ENCODE assay signal across 10 cellular contexts in the genomic region with DNA sequence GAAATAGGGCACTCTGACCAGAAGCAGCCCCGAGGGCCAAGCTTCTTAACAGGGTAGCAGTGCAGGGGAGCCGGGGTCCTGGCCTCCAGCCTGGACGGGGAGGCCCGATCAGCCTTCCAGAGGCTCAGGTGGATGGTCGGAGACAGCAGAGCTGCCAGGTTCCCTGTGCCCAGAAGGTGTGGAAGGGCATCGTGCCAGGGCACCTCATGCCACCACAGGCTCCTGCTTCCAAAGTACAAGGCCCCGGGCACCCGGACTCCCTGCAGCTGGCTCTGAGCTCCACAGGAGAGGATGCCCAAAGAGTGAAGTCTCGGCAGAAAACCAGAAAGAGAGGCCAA. TPM values are rescaled to one million over a fixed set of nuclear protein-coding genes. Genes with fewer than 3 reads are reported as not detected.
A peak's percentile ranks its signal among the peaks of the same experiment; 100 is the strongest.
DNase-seq lines count a peak whose midpoint lies in the region; ATAC-seq and TF ChIP-seq lines count a peak whose summit lies in the region.
"Had no signal": no experiment of that assay in that cellular context is flagged by ENCODE, and none has a peak within 500 bp of the region (broad histone marks: within the 10 kb centered on the region; RNA-seq: fewer than 3 reads in every experiment).

No MANE protein-coding gene starts in this region.

- no peak for ATAC-seq in natural killer cell treated with Interleukin-12 subunit alpha and Interleukin-12 subunit beta and Interleukin-15 and Interleukin-18, amount 100 ng/mL, for 72 hours

- DNase-seq in A673 (ENCODE audit: low spot score) (no peak), NT2/D1 (ENCODE audit: low read depth, low spot score) (no peak), SKM-1 treated with dmso at 0.1 percent for 144 hours (lab: John Stamatoyannopoulos, UW; ENCODE audit: unreplicated experiment) (no peak), HuH-7 (ENCODE audit: low spot score) (no peak), erythroblast (lab: John Stamatoyannopoulos, UW) (no peak), mesenteric fat pad (ENCODE audit: low spot score) (no peak)
- no peak for DNase-seq in effector memory CD4-positive, alpha-beta T cell
- DNase-seq in natural killer cell treated with Interleukin-12 subunit alpha and Interleukin-12 subunit beta and Interleukin-15 and Interleukin-18, amount 100 ng/mL, for 72 hours (ENCODE audit: low spot score), result no peak
- DNase-seq: NCI-H510A treated with DMSO at 0.1 percent for 48 hours; stimulated activated naive CD4-positive, alpha-beta T cell had no signal

- H3K9me3 ChIP-seq in A673 (ENCODE audit: low read depth, low read length, poor library complexity, severe bottlenecking) (no peaks in the 10 kb centered on the region), NT2/D1 (ENCODE audit: insufficient read depth, low read length) (no peaks in the 10 kb centered on the region)
- no peaks in the 10 kb centered on the region for H3K9me3 ChIP-seq in effector memory CD4-positive, alpha-beta T cell (ENCODE audit: control insufficient read depth, low read length)

- peak overlapping the region; percentile 75 for H3K4me3 Mint-ChIP-seq in natural killer cell treated with Interleukin-12 subunit alpha and Interleukin-12 subunit beta and Interleukin-15 and Interleukin-18, amount 100 ng/mL, for 72 hours

- H3K9ac ChIP-seq in NT2/D1 (ENCODE audit: insufficient read length, low read depth), result peak overlapping the region; percentile 62

- H3K4me3 ChIP-seq in A673 (ENCODE audit: low read depth, low read length, poor library complexity, severe bottlenecking) (no peak overlapping the region), NT2/D1 (ENCODE audit: insufficient read length, low read depth) (no peak overlapping the region)
- H3K4me3 ChIP-seq in effector memory CD4-positive, alpha-beta T cell (ENCODE audit: insufficient read depth, low read depth, low read length, poor library complexity, severe bottlenecking), result peak overlapping the region; percentile 39

- no TSS peak for BruUV-seq in A673 (replicated peaks; lab: Mats Ljungman, UMichigan)

- peaks cover 6% of the 10 kb centered on the region for H3K4me1 ChIP-seq in A673 (ENCODE audit: insufficient read depth, low read length, poor library complexity, severe bottlenecking)
- H3K4me1 ChIP-seq in NT2/D1 (ENCODE audit: insufficient read depth, insufficient read length), result peaks cover 25% of the 10 kb centered on the region
- H3K4me1 ChIP-seq in effector memory CD4-positive, alpha-beta T cell (ENCODE audit: control insufficient read depth, insufficient read depth, low read length, poor library complexity, severe bottlenecking), result peaks cover 92% of the 10 kb centered on the region

- H3K4me1 Mint-ChIP-seq in natural killer cell treated with Interleukin-12 subunit alpha and Interleukin-12 subunit beta and Interleukin-15 and Interleukin-18, amount 100 ng/mL, for 72 hours (ENCODE audit: low read depth in 2 of 2), result peaks cover 69 to 75% of the 10 kb centered on the region in 2 donors

- H3K27me3 Mint-ChIP-seq in natural killer cell treated with Interleukin-12 subunit alpha and Interleukin-12 subunit beta and Interleukin-15 and Interleukin-18, amount 100 ng/mL, for 72 hours, result no peaks in the 10 kb centered on the region

- peaks cover 6% of the 10 kb centered on the region for H3K36me3 Mint-ChIP-seq in natural killer cell treated with Interleukin-12 subunit alpha and Interleukin-12 subunit beta and Interleukin-15 and Interleukin-18, amount 100 ng/mL, for 72 hours

- intact Hi-C loops in A673 (cut with micrococcal nuclease; ENCODE audit: unreplicated experiment), result no loop called here

- peak overlapping the region; percentile 23 for H3K27ac ChIP-seq in A673 (ENCODE audit: low read depth, low read length, poor library complexity, severe bottlenecking)
- H3K27ac ChIP-seq in effector memory CD4-positive, alpha-beta T cell (ENCODE audit: insufficient read depth, low read length, poor library complexity, severe bottlenecking), result peak overlapping the region; percentile 83

- peaks cover 5% of the 10 kb centered on the region for H3K9me3 Mint-ChIP-seq in natural killer cell treated with Interleukin-12 subunit alpha and Interleukin-12 subunit beta and Interleukin-15 and Interleukin-18, amount 100 ng/mL, for 72 hours

- CTCF ChIA-PET in A673 (lab: Charles Lee), result no interaction called here

- H3K27me3 ChIP-seq in A673 (replicated peaks; ENCODE audit: insufficient read depth, low read depth, low read length, poor library complexity) (no peaks in the 10 kb centered on the region), NT2/D1 (ENCODE audit: insufficient read depth, insufficient read length) (no peaks in the 10 kb centered on the region)
- H3K27me3 ChIP-seq in effector memory CD4-positive, alpha-beta T cell (replicated peaks; ENCODE audit: control insufficient read depth, insufficient read depth, low read length, poor library complexity, severe bottlenecking), result no peaks in the 10 kb centered on the region

- H3K36me3 ChIP-seq in A673 (ENCODE audit: insufficient read depth, low read length, poor library complexity, severe bottlenecking), result no peaks in the 10 kb centered on the region
- peaks cover 38% of the 10 kb centered on the region for H3K36me3 ChIP-seq in NT2/D1 (ENCODE audit: insufficient read depth, insufficient read length, low read length)
- peaks cover 4% of the 10 kb centered on the region for H3K36me3 ChIP-seq in effector memory CD4-positive, alpha-beta T cell (ENCODE audit: control insufficient read depth, insufficient read depth, low read length)

- TF ChIP-seq CTCF in A673 (conservative IDR thresholded peaks at IDR 0.05; ENCODE audit: low read depth, low read length), result no peak

- POLR2A ChIA-PET in A673 (lab: Charles Lee; ENCODE audit: low non-redundant PET), result no interaction called here

- H3K27ac Mint-ChIP-seq in natural killer cell treated with Interleukin-12 subunit alpha and Interleukin-12 subunit beta and Interleukin-15 and Interleukin-18, amount 100 ng/mL, for 72 hours, result peak overlapping the region; percentile 88 to 92

- no peak for TF ChIP-seq POLR2A in erythroblast (IDR thresholded peaks at IDR 0.05; ENCODE audit: low read length)

RNA-seq across cellular contexts. Expression of gene EHD1, which starts 14.3 kb away (rescaled TPM):
- total RNA-seq in A673 (2021), result 53.3 and 63.1 TPM in 2 replicates
- total RNA-seq in natural killer cell treated with Interleukin-12 subunit alpha and Interleukin-12 subunit beta and Interleukin-15 and Interleukin-18, amount 100 ng/mL, for 72 hours, result 100 to 1,000 TPM; 202 to 235 TPM
- total RNA-seq in mesenteric fat pad, result 95.0 TPM

RNA-seq across cellular contexts. Expression of gene CDC42BPG, which starts 19.7 kb away (rescaled TPM):
- total RNA-seq in A673 (2021), result 4.6 and 6.6 TPM in 2 replicates
- total RNA-seq in natural killer cell treated with Interleukin-12 subunit alpha and Interleukin-12 subunit beta and Interleukin-15 and Interleukin-18, amount 100 ng/mL, for 72 hours, result 1 to 10 TPM in 1 of 2 donors, under 1 TPM in 1; 0.59 to 1.9 TPM
- total RNA-seq in mesenteric fat pad, result 0.55 TPM

RNA-seq across cellular contexts. Expression of gene ATG2A, which starts 52.9 kb away (rescaled TPM):
- 28.6 and 29.6 TPM in 2 replicates for total RNA-seq in A673 (2021)
- total RNA-seq in natural killer cell treated with Interleukin-12 subunit alpha and Interleukin-12 subunit beta and Interleukin-15 and Interleukin-18, amount 100 ng/mL, for 72 hours, result 10 to 100 TPM; 24.1 to 31.9 TPM
- total RNA-seq in mesenteric fat pad, result 22.2 TPM

RNA-seq across cellular contexts. Expression of gene MEN1, which starts 53.8 kb away (rescaled TPM):
- total RNA-seq in A673 (2021) (45.7 and 49.2 TPM in 2 replicates), mesenteric fat pad (18.5 TPM)
- 10 to 100 TPM; 32.6 to 53.5 TPM for total RNA-seq in natural killer cell treated with Interleukin-12 subunit alpha and Interleukin-12 subunit beta and Interleukin-15 and Interleukin-18, amount 100 ng/mL, for 72 hours
